In the genomic region with DNA sequence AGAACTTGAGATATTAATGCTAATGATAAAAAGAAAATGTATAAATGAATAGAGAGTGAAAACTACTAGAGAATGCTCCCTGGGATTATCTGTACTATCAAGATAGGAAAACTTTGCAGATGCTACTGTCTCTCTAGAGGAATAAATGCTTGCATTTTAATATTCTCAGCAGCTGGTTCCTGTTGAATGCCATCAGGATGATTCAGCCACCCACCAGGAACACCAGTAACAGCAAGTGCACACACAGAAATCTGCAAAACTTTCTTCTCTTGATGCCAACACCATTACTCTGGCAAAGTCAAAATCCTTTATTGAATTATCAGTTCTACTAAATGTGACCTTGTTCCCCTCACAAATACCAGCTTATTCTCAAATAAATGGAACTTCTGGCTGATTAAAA, we compare ENCODE assay signal across 16 cellular contexts.
A peak's percentile ranks its signal among the peaks of the same experiment; 100 is the strongest.
DNase-seq lines count a peak whose midpoint lies in the region; ATAC-seq, FAIRE-seq and TF ChIP-seq lines count a peak whose summit lies in the region.
"Had no signal": no experiment of that assay in that cellular context is flagged by ENCODE, and none has a peak within 500 bp of the region (broad histone marks: within the 10 kb centered on the region; RNA-seq: fewer than 3 reads in every experiment).

No MANE protein-coding gene starts in this region.

- peak in 3 of 4 donors; percentile 37 to 64 (median 41) for ATAC-seq in pancreas
- no peak for ATAC-seq in naive thymus-derived CD4-positive, alpha-beta T cell
- no peak for ATAC-seq in GM21786 (IDR thresholded peaks at IDR 0.05; ENCODE audit: unreplicated experiment)
- ATAC-seq: gastroesophageal sphincter had no signal

- H3K36me3 ChIP-seq in endocrine pancreas (ENCODE audit: control insufficient read depth, insufficient read depth, low read length), result no peaks in the 10 kb centered on the region
- no peaks in the 10 kb centered on the region for H3K36me3 ChIP-seq in pancreas
- no peaks in the 10 kb centered on the region for H3K36me3 ChIP-seq in naive thymus-derived CD4-positive, alpha-beta T cell (ENCODE audit: control insufficient read depth in 2 of 3, insufficient read depth in 3 of 3, low read length in 3 of 3)
- H3K36me3 ChIP-seq: gastroesophageal sphincter, neutrophil had no signal

- no peaks in the 10 kb centered on the region for H3K9me3 ChIP-seq in endocrine pancreas (ENCODE audit: control insufficient read depth, low read length)
- H3K9me3 ChIP-seq in pancreas, result no peaks in the 10 kb centered on the region
- H3K9me3 ChIP-seq in naive thymus-derived CD4-positive, alpha-beta T cell (ENCODE audit: control insufficient read depth in 2 of 3, low read length in 3 of 3), result no peaks in the 10 kb centered on the region
- H3K9me3 ChIP-seq: gastroesophageal sphincter, neutrophil had no signal

- H3K27me3 ChIP-seq in endocrine pancreas (ENCODE audit: control insufficient read depth, insufficient read depth, low read length) (no peaks in the 10 kb centered on the region), pancreas (no peaks in the 10 kb centered on the region)
- H3K27me3 ChIP-seq in naive thymus-derived CD4-positive, alpha-beta T cell (ENCODE audit: control insufficient read depth in 2 of 2, insufficient read depth in 2 of 2, low read length in 2 of 2), result no peaks in the 10 kb centered on the region
- H3K27me3 ChIP-seq: gastroesophageal sphincter, neutrophil had no signal

- peaks cover 7% of the 10 kb centered on the region for H3K4me1 ChIP-seq in endocrine pancreas (ENCODE audit: control insufficient read depth, insufficient read depth, low read length)
- peaks cover 2 to 22% (median 17%) of the 10 kb centered on the region in 3 donors for H3K4me1 ChIP-seq in pancreas
- no peaks in the 10 kb centered on the region for H3K4me1 ChIP-seq in naive thymus-derived CD4-positive, alpha-beta T cell (ENCODE audit: control insufficient read depth in 2 of 2, insufficient read depth in 2 of 2, low read length in 2 of 2)

- peaks cover 0 to 12% (median 3%) of the 10 kb centered on the region in 7 donors for H3K4me1 Mint-ChIP-seq in naive thymus-derived CD4-positive, alpha-beta T cell

- H3K27me3 Mint-ChIP-seq in naive thymus-derived CD4-positive, alpha-beta T cell, result no peaks in the 10 kb centered on the region
- H3K27me3 Mint-ChIP-seq: activated T-cell treated with anti-CD3 and anti-CD28 coated beads, Interleukin-2, amount 50 U/mL, for 24 hours; CD8-positive, alpha-beta memory T cell had no signal

- H3K4me3 ChIP-seq in endocrine pancreas (ENCODE audit: control insufficient read depth, insufficient read depth, low read length) (peak overlapping the region; percentile 0), pancreas (no peak overlapping the region)
- H3K4me3 ChIP-seq in naive thymus-derived CD4-positive, alpha-beta T cell (ENCODE audit: low read length), result no peak overlapping the region
- H3K4me3 ChIP-seq: gastroesophageal sphincter had no signal

- H3K4me3 Mint-ChIP-seq in naive thymus-derived CD4-positive, alpha-beta T cell, result no peak overlapping the region
- H3K4me3 Mint-ChIP-seq: activated T-cell treated with anti-CD3 and anti-CD28 coated beads, Interleukin-2, amount 50 U/mL, for 24 hours; CD8-positive, alpha-beta memory T cell had no signal

- H3K27ac Mint-ChIP-seq in naive thymus-derived CD4-positive, alpha-beta T cell, result no peak overlapping the region
- H3K27ac Mint-ChIP-seq: activated T-cell treated with anti-CD3 and anti-CD28 coated beads, Interleukin-2, amount 50 U/mL, for 24 hours; CD8-positive, alpha-beta memory T cell had no signal

- no peak overlapping the region for H3K9ac ChIP-seq in endocrine pancreas (ENCODE audit: control insufficient read depth, insufficient read depth, low read length)

- intact Hi-C loops in pancreas (cut with DNase I), result no loop called here
- intact Hi-C loops in naive thymus-derived CD4-positive, alpha-beta T cell (cut with micrococcal nuclease), result no loop called here

- DNase-seq in EL (peak; percentile 72), RPMI7951 (ENCODE audit: low read depth) (peak; percentile 67), pancreas (no peak), activated gamma-delta T cell (lab: John Stamatoyannopoulos, UW) (no peak), activated gamma-delta T cell treated with Interleukin-2 at 50 U/mL for 16 hours (no peak)
- DNase-seq in naive thymus-derived CD4-positive, alpha-beta T cell, result no peak
- DNase-seq: activated T-cell treated with anti-CD3 and anti-CD28 coated beads, Interleukin-2, amount 50 U/mL, for 24 hours; CD8-positive, alpha-beta memory T cell; NCI-H1436; NCI-H69; SHP77; stimulated activated naive CD4-positive, alpha-beta T cell treated with Interleukin-2 at 50 U/mL for 16 hours had no signal

- H3K9me3 Mint-ChIP-seq in naive thymus-derived CD4-positive, alpha-beta T cell, result no peaks in the 10 kb centered on the region
- H3K9me3 Mint-ChIP-seq: activated T-cell treated with anti-CD3 and anti-CD28 coated beads, Interleukin-2, amount 50 U/mL, for 24 hours; CD8-positive, alpha-beta memory T cell had no signal

- H3K27ac ChIP-seq in pancreas, result no peak overlapping the region
- no peak overlapping the region for H3K27ac ChIP-seq in naive thymus-derived CD4-positive, alpha-beta T cell (ENCODE audit: low read depth, low read length)
- H3K27ac ChIP-seq: gastroesophageal sphincter, neutrophil had no signal

- no peak for TF ChIP-seq CTCF in pancreas (IDR thresholded peaks at IDR 0.05)

- H3K36me3 Mint-ChIP-seq in naive thymus-derived CD4-positive, alpha-beta T cell, result peaks cover 0 to 3% (median 0%) of the 10 kb centered on the region in 5 donors
- H3K36me3 Mint-ChIP-seq: CD8-positive, alpha-beta memory T cell had no signal

- no peak for FAIRE-seq in pancreas (lab: Jason Lieb, UNC)

- CTCF ChIA-PET in naive thymus-derived CD4-positive, alpha-beta T cell (lab: Charles Lee), result no interaction called here

- POLR2A ChIA-PET in naive thymus-derived CD4-positive, alpha-beta T cell (lab: Charles Lee), result no interaction called here

Comparison
In these comparisons a context has a peak if more than half of its experiments do, and no peak if none do; other contexts are left out.
1. DNase-seq: peak in EL (single experiment) and RPMI7951 (single experiment); none in pancreas (0 of 6), activated gamma-delta T cell (single experiment), naive thymus-derived CD4-positive, alpha-beta T cell (0 of 9) and activated gamma-delta T cell treated with Interleukin-2 at 50 U/mL for 16 hours (single experiment).
2. ATAC-seq: peak in pancreas (3 of 4); none in naive thymus-derived CD4-positive, alpha-beta T cell (single experiment) and GM21786 (single experiment).